Comparison of ENCODE assay signal across 8 cellular contexts in the genomic region with DNA sequence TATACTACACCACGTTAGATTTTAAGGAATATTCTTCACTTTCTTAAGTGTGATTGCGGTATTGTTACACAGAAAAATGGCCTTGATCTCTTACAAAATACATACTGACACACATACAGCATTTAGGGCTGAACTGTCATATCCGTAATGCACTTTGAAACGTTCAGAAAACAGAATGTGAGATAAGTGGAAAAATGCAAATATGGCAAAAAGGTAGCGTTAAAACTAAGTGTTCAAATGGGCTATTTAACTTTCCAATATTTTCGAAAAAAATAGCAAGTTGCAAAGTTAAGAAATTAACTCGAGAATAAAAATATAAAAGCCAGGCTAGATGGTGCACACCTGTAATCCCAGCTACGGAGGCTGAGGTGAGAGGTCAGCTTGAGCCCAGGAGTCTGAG. TPM values are rescaled to one million over a fixed set of nuclear protein-coding genes. Genes with fewer than 3 reads are reported as not detected.
DNase-seq lines count a peak whose midpoint lies in the region; ATAC-seq, FAIRE-seq and TF ChIP-seq lines count a peak whose summit lies in the region.

No MANE protein-coding gene starts in this region.

- peaks cover 64% of the 10 kb centered on the region for H3K79me2 ChIP-seq in SK-N-SH (ENCODE audit: insufficient read depth)
- peaks cover 34% of the 10 kb centered on the region for H3K79me2 ChIP-seq in keratinocyte (ENCODE audit: control insufficient read depth, insufficient read depth, low read length)

- H3K27ac ChIP-seq in SK-N-SH (ENCODE audit: low read depth in 2 of 2, low read length in 1 of 2) (peak overlapping the region; percentile 89 to 99; a peak in 3 of 4 replicates), keratinocyte (ENCODE audit: control insufficient read depth, insufficient read depth, low read length) (no peak overlapping the region), suprapubic skin (peak overlapping the region; percentile 99)

- TF ChIP-seq CTCF in SK-N-SH (IDR thresholded peaks at IDR 0.05): no peak
- no peak for TF ChIP-seq CTCF in keratinocyte (optimal IDR thresholded peaks at IDR 0.05 in 1 of 3, IDR thresholded peaks at IDR 0.05 in 1 of 3, conservative IDR thresholded peaks at IDR 0.05 in 1 of 3; ENCODE audit: extremely low read depth in 1 of 3, insufficient read depth in 2 of 3, low read length in 3 of 3)
- no peak for TF ChIP-seq CTCF in suprapubic skin (IDR thresholded peaks at IDR 0.05)
- no peak for TF ChIP-seq CTCF in endothelial cell (IDR thresholded peaks at IDR 0.05; ENCODE audit: unreplicated experiment)

- POLR2A ChIA-PET in SK-N-SH (lab: Yijun Ruan, JAX): interaction anchor here (1.0 kb wide), 1 partner anchor 156 kb away, joined by 3 read pairs; no protein-coding TSS in a partner anchor

- no peak for TF ChIP-seq POLR2A in suprapubic skin (IDR thresholded peaks at IDR 0.05)

- peak overlapping the region; percentile 98 for H3K27ac Mint-ChIP-seq in activated T-helper 17 cell treated with anti-CD3 and anti-CD28 coated beads, Interleukin-2, amount 50 U/mL, for 72 hours
- H3K27ac Mint-ChIP-seq in endothelial cell (ENCODE audit: unreplicated experiment): no peak overlapping the region

- H3K9me3 Mint-ChIP-seq in activated T-helper 17 cell treated with anti-CD3 and anti-CD28 coated beads, Interleukin-2, amount 50 U/mL, for 72 hours: no peaks in the 10 kb centered on the region
- no peaks in the 10 kb centered on the region for H3K9me3 Mint-ChIP-seq in endothelial cell (ENCODE audit: unreplicated experiment)

- H3K4me3 ChIP-seq in SK-N-SH (ENCODE audit: low read depth in 2 of 2, low read length in 1 of 2): peak overlapping the region; percentile 3 to 69
- H3K4me3 ChIP-seq in keratinocyte (ENCODE audit: control insufficient read depth in 2 of 3, extremely low read depth in 1 of 3, insufficient read depth in 2 of 3, low read depth in 1 of 3, low read length in 3 of 3): peak overlapping the region in 1 of 3 experiments; percentile 84
- H3K4me3 ChIP-seq in suprapubic skin: peak overlapping the region; percentile 80

- DNase-seq in SK-N-SH (no peak), keratinocyte (ENCODE audit: low read depth, low spot score) (no peak), suprapubic skin (ENCODE audit: low spot score in 2 of 2) (no peak), endothelial cell (ENCODE audit: low spot score) (no peak), NCI-H345 (lab: John Stamatoyannopoulos, UW) (no peak)

- H4K20me1 ChIP-seq in SK-N-SH (ENCODE audit: insufficient read depth): no peaks in the 10 kb centered on the region
- H4K20me1 ChIP-seq in keratinocyte (ENCODE audit: control insufficient read depth, extremely low read depth, insufficient read depth, low read length): no peaks in the 10 kb centered on the region

- H2AFZ ChIP-seq in SK-N-SH (ENCODE audit: low read depth) (0 out of 2 replicates have a peak overlapping the region, but pooled peaks have one; percentile 69), keratinocyte (ENCODE audit: control insufficient read depth, low read length) (no peak overlapping the region)

- H3K9me3 ChIP-seq in SK-N-SH (no peaks in the 10 kb centered on the region), keratinocyte (ENCODE audit: control insufficient read depth, low read depth, low read length) (no peaks in the 10 kb centered on the region), suprapubic skin (no peaks in the 10 kb centered on the region)

- H3K9me1 ChIP-seq in keratinocyte (ENCODE audit: control insufficient read depth, extremely low read depth, insufficient read depth, low read length): no peaks in the 10 kb centered on the region

- H3K9me2 ChIP-seq in SK-N-SH: no peaks in the 10 kb centered on the region

- H3K27me3 ChIP-seq in SK-N-SH (ENCODE audit: insufficient read depth): no peaks in the 10 kb centered on the region
- H3K27me3 ChIP-seq in keratinocyte (ENCODE audit: control insufficient read depth, extremely low read depth, insufficient read depth, low read length): no peaks in the 10 kb centered on the region
- no peaks in the 10 kb centered on the region for H3K27me3 ChIP-seq in suprapubic skin

- H3K4me1 ChIP-seq in SK-N-SH (ENCODE audit: control insufficient read depth in 1 of 2, insufficient read depth in 2 of 2, low read depth in 1 of 2, low read length in 1 of 2) (peaks cover 10 to 16% of the 10 kb centered on the region in 2 experiments; a peak in 3 of 4 replicates), keratinocyte (ENCODE audit: control insufficient read depth, extremely low read depth, insufficient read depth, low read length) (peaks cover 19% of the 10 kb centered on the region), suprapubic skin (peaks cover 51% of the 10 kb centered on the region)

- 83% methylated on average over 8 of the region's 8 CpGs for WGBS in SK-N-SH (ENCODE audit: low lambda C conversion rate)
- 66% methylated on average over 8 of the region's 8 CpGs for WGBS in suprapubic skin

- H3K36me3 ChIP-seq in SK-N-SH (replicated peaks in 1 of 2; ENCODE audit: control insufficient read depth in 1 of 2, insufficient read depth in 2 of 2, low read length in 1 of 2): peaks cover 19% of the 10 kb centered on the region in 2 experiments
- peaks cover 0 to 2% of the 10 kb centered on the region in 2 experiments for H3K36me3 ChIP-seq in keratinocyte (ENCODE audit: control insufficient read depth in 2 of 2, extremely low read depth in 1 of 2, insufficient read depth in 2 of 2, low read length in 2 of 2)
- no peaks in the 10 kb centered on the region for H3K36me3 ChIP-seq in suprapubic skin

- TF ChIP-seq RAD21 in SK-N-SH (IDR thresholded peaks at IDR 0.05; ENCODE audit: low read length): no peak

- peaks cover 18% of the 10 kb centered on the region for H3F3A ChIP-seq in SK-N-SH (replicated peaks; ENCODE audit: insufficient read depth)

- no peak for FAIRE-seq in keratinocyte (lab: Jason Lieb, UNC)

- H3K36me3 Mint-ChIP-seq in activated T-helper 17 cell treated with anti-CD3 and anti-CD28 coated beads, Interleukin-2, amount 50 U/mL, for 72 hours (ENCODE audit: low read depth): peaks cover 23% of the 10 kb centered on the region
- peaks cover 18% of the 10 kb centered on the region for H3K36me3 Mint-ChIP-seq in endothelial cell (ENCODE audit: low read depth, unreplicated experiment)

- no peak for TF ChIP-seq EP300 in SK-N-SH (IDR thresholded peaks at IDR 0.05; ENCODE audit: borderline replicate concordance in 1 of 2, low read depth in 1 of 2, low read length in 1 of 2)
- TF ChIP-seq EP300 in suprapubic skin (IDR thresholded peaks at IDR 0.05): no peak

- no peaks in the 10 kb centered on the region for H3K27me3 Mint-ChIP-seq in activated T-helper 17 cell treated with anti-CD3 and anti-CD28 coated beads, Interleukin-2, amount 50 U/mL, for 72 hours
- H3K27me3 Mint-ChIP-seq in endothelial cell (ENCODE audit: unreplicated experiment): peaks cover 4% of the 10 kb centered on the region

- dilution Hi-C loops in keratinocyte (cut with MboI; ENCODE audit: extremely low pct_ligation_motif_present, low sequenced_read_pairs): no loop called here

- no peak for ATAC-seq in SK-N-SH treated with all-trans-retinoic acid at 6 μM for 48 hours
- ATAC-seq in activated T-helper 17 cell treated with anti-CD3 and anti-CD28 coated beads, Interleukin-2, amount 50 U/mL, for 72 hours (replicated peaks): no peak
- ATAC-seq in GM18519 (IDR thresholded peaks at IDR 0.05; ENCODE audit: low FRiP score, unreplicated experiment): no peak

- H3K4me3 Mint-ChIP-seq in activated T-helper 17 cell treated with anti-CD3 and anti-CD28 coated beads, Interleukin-2, amount 50 U/mL, for 72 hours: peak overlapping the region; percentile 93
- H3K4me3 Mint-ChIP-seq in endothelial cell (ENCODE audit: unreplicated experiment): no peak overlapping the region

- H3K4me1 Mint-ChIP-seq in activated T-helper 17 cell treated with anti-CD3 and anti-CD28 coated beads, Interleukin-2, amount 50 U/mL, for 72 hours: peaks cover 16% of the 10 kb centered on the region
- H3K4me1 Mint-ChIP-seq in endothelial cell (ENCODE audit: unreplicated experiment): peaks cover 18% of the 10 kb centered on the region

- H3K4me2 ChIP-seq in SK-N-SH (peak overlapping the region; percentile 85), keratinocyte (ENCODE audit: control insufficient read depth, extremely low read depth, insufficient read depth, low read depth, low read length) (peak overlapping the region; percentile 96)

- CTCF ChIA-PET in SK-N-SH (lab: Yijun Ruan, JAX): no interaction called here

- H3K9ac ChIP-seq in SK-N-SH: peak overlapping the region; percentile 94; the same call in 1 of the 2 replicates
- H3K9ac ChIP-seq in keratinocyte (ENCODE audit: control insufficient read depth, extremely low read depth, insufficient read depth, low read length): no peak overlapping the region

TF ChIP-seq in SK-N-SH, 30 proteins besides CTCF, POLR2A, EP300 and RAD21 (continues in another document):
- TF ChIP-seq FOXJ3 (CRISPR knock-in tag; IDR thresholded peaks at IDR 0.05) (no peak), TCF12 (IDR thresholded peaks at IDR 0.05) (no peak)

TF ChIP-seq in SK-N-SH treated with all-trans-retinoic acid at 6 μM for 48 hours, 23 proteins besides CTCF, POLR2A, EP300 and RAD21 (continues in another document):
- TF ChIP-seq CSDC2 (CRISPR knock-in tag; IDR thresholded peaks at IDR 0.05) (no peak), ZNF70 (CRISPR knock-in tag; IDR thresholded peaks at IDR 0.05) (no peak)
- TF ChIP-seq, protein P1, sequence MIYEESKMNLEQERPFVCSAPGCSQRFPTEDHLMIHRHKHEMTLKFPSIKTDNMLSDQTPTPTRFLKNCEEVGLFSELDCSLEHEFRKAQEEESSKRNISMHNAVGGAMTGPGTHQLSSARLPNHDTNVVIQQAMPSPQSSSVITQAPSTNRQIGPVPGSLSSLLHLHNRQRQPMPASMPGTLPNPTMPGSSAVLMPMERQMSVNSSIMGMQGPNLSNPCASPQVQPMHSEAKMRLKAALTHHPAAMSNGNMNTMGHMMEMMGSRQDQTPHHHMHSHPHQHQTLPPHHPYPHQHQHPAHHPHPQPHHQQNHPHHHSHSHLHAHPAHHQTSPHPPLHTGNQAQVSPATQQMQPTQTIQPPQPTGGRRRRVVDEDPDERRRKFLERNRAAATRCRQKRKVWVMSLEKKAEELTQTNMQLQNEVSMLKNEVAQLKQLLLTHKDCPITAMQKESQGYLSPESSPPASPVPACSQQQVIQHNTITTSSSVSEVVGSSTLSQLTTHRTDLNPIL (CRISPR knock-in tag; IDR thresholded peaks at IDR 0.05; ENCODE audit: low read depth): no peak

RNA-seq across cellular contexts. Expression of a gene that starts 1.7 kb away (rescaled TPM):
- 5.4 and 7.3 TPM in 2 replicates for polyA plus RNA-seq in SK-N-SH (2012; rRNA removed)
- 6.6 and 8.4 TPM in 2 replicates for polyA plus RNA-seq in SK-N-SH (2012; cell fraction: cytosol; rRNA removed)
- polyA plus RNA-seq in SK-N-SH (2012; cell fraction: nucleus; rRNA removed): 7.4 and 21.4 TPM in 2 replicates
- total RNA-seq in activated T-helper 17 cell treated with anti-CD3 and anti-CD28 coated beads, Interleukin-2, amount 50 U/mL, for 72 hours: 10 to 100 TPM; 16.3 to 18.4 TPM
- polyA plus RNA-seq in keratinocyte: 4.0 to 8.7 TPM (median 4.0 TPM) in 3 replicates
- 10.5 TPM for polyA plus RNA-seq in keratinocyte (2011; ENCODE audit: low read depth)
- polyA plus RNA-seq in keratinocyte (2011; cell fraction: cytosol; rRNA removed): 2.2 and 4.7 TPM in 2 replicates
- 7.9 and 11.8 TPM in 2 replicates for polyA plus RNA-seq in keratinocyte (2011; cell fraction: nucleus; rRNA removed)
- 3.5 and 5.7 TPM in 2 replicates for polyA plus RNA-seq in keratinocyte (2012; ENCODE audit: low replicate concordance)
- 1.4 to 10.7 TPM (median 8.9 TPM) in 3 replicates for polyA minus RNA-seq in keratinocyte
- 4.4 TPM for polyA minus RNA-seq in keratinocyte (2011; cell fraction: cytosol; rRNA and poly(A)+ RNA removed)
- polyA minus RNA-seq in keratinocyte (2011; cell fraction: nucleus; rRNA and poly(A)+ RNA removed): 10.3 and 21.6 TPM in 2 replicates
- total RNA-seq in suprapubic skin: 10 to 100 TPM; 27.4 to 59.3 (median 37.3) TPM
- total RNA-seq in endothelial cell (ENCODE audit: unreplicated experiment): 34.6 TPM
